ENCODE assay signal across 21 cellular contexts in the genomic region with DNA sequence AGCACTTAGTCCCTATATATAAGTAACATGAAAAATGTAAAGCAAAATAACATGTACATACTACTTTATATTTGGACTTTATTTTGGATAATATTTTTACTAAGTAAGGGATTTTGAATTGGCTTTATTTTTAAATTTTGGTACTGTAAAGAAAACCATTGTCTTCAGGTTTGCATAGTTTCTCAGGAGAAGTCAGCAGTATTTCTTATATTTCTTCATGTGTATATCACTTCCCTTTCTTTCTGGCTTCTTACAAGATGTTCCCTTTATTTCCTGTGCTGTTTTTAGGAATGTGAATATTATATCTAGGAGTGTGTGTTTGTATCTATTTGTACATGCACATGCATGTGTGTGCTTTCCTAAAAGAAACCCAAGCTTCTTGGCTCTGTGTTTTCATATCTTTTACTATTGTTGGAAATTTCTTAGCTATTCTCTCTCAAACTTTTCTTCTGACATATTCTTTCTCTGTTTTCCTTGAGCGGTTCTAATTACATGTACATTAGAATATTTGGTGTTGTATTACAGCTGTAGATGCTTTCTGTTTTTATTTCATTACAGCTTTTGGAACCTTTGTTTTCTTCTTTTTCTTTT.
DNase-seq lines count a peak whose midpoint lies in the region; ATAC-seq, FAIRE-seq and TF ChIP-seq lines count a peak whose summit lies in the region.
"Had no signal": no experiment of that assay in that cellular context is flagged by ENCODE, and none has a peak within 500 bp of the region (broad histone marks: within the 10 kb centered on the region; RNA-seq: fewer than 3 reads in every experiment).

No MANE protein-coding gene starts in this region.

- H4K20me1 ChIP-seq in K562 (replicated peaks; ENCODE audit: control insufficient read depth, insufficient read depth, low read length), result no peaks in the 10 kb centered on the region

- WGBS in K562 (ENCODE audit: insufficient coverage, low coverage, missing lambda C conversion rate), result 0% methylated on average over 1 of the region's 1 CpG

- no peak for TF ChIP-seq EP300 in K562 (IDR thresholded peaks at IDR 0.05; ENCODE audit: low read length)

- H3K27ac ChIP-seq in HEK293 (ENCODE audit: extremely low read depth, low read depth, low read length) (no peak overlapping the region), K562 (ENCODE audit: extremely low read depth, low read depth, low read length) (no peak overlapping the region), dorsolateral prefrontal cortex (no peak overlapping the region)
- H3K27ac ChIP-seq: hepatocyte, HL-60, parathyroid adenoma had no signal

- no peak for ATAC-seq in K562
- ATAC-seq in HG03139 (IDR thresholded peaks at IDR 0.05; ENCODE audit: unreplicated experiment), result no peak
- ATAC-seq in GM18517 (IDR thresholded peaks at IDR 0.05; ENCODE audit: unreplicated experiment), result no peak
- no peak for ATAC-seq in GM21717 (IDR thresholded peaks at IDR 0.05; ENCODE audit: unreplicated experiment)
- ATAC-seq: naive thymus-derived CD4-positive, alpha-beta T cell; T-helper 17 cell had no signal

- no peak for TF ChIP-seq POLR2A in K562 (conservative IDR thresholded peaks at IDR 0.05)

- H3K27me3 ChIP-seq in K562 (ENCODE audit: control insufficient read depth in 2 of 2, insufficient read depth in 2 of 2, low read length in 2 of 2) (no peaks in the 10 kb centered on the region), dorsolateral prefrontal cortex (no peaks in the 10 kb centered on the region)
- H3K27me3 ChIP-seq: hepatocyte had no signal

- H3K36me3 ChIP-seq in HEK293 (ENCODE audit: control insufficient read depth in 2 of 2, insufficient read depth in 1 of 2, low read length in 2 of 2) (no peaks in the 10 kb centered on the region), K562 (ENCODE audit: control insufficient read depth, insufficient read depth, low read length) (no peaks in the 10 kb centered on the region)

- no peak for TF ChIP-seq RAD21 in K562 (CRISPR knock-in tag; conservative IDR thresholded peaks at IDR 0.05 in 1 of 2, IDR thresholded peaks at IDR 0.05 in 1 of 2)

- peak; percentile 42 for DNase-seq in ACHN
- DNase-seq in OCI-M1 (lab: John Stamatoyannopoulos, UW), result peak; percentile 51
- DNase-seq in K562 (ENCODE audit: extremely low read depth in 1 of 4, low spot score in 3 of 4), result no peak
- DNase-seq in dorsolateral prefrontal cortex, result no peak
- DNase-seq: central memory CD4-positive, alpha-beta T cell; effector memory CD4-positive, alpha-beta T cell; kidney; naive thymus-derived CD4-positive, alpha-beta T cell; NCI-H146; NCI-H345; SHP77; stimulated activated CD4-positive, alpha-beta T cell treated with anti-CD3 and anti-CD28 coated beads, Interleukin-2, amount 100 ng/mL, for 24 hours; T-helper 17 cell had no signal

- no peak overlapping the region for H3K4me2 ChIP-seq in K562 (ENCODE audit: insufficient read depth, low read length)
- H3K4me2 ChIP-seq: hepatocyte had no signal

- in situ Hi-C loops in ACHN (cut with HindIII; ENCODE audit: low pct_ligation_motif_present, low pct_unique_long_range_greater_than_20kb, low sequenced_read_pairs), result no loop called here
- in situ Hi-C loops in K562 (cut with MboI), result no loop called here

- no peak for TF ChIP-seq CTCF in HEK293 (tag by site-specific recombination; IDR thresholded peaks at IDR 0.05)
- no peak for TF ChIP-seq CTCF in K562 (IDR thresholded peaks at IDR 0.05 in 2 of 3, conservative IDR thresholded peaks at IDR 0.05 in 1 of 3; ENCODE audit: insufficient read depth in 2 of 3, low read depth in 1 of 3, low read length in 3 of 3)
- no peak for TF ChIP-seq CTCF in dorsolateral prefrontal cortex (IDR thresholded peaks at IDR 0.05 in 54 of 56, conservative IDR thresholded peaks at IDR 0.05 in 2 of 56; ENCODE audit: low read depth in 1 of 56, partially characterized antibody in 56 of 56)

- POLR2A ChIA-PET in HEK293 (lab: Yijun Ruan, JAX) (no interaction called here), K562 (lab: Yijun Ruan, JAX) (no interaction called here)

- H3K4me3 ChIP-seq in HEK293 (ENCODE audit: low read depth, low read length) (no peak overlapping the region), K562 (no peak overlapping the region), dorsolateral prefrontal cortex (no peak overlapping the region)
- H3K4me3 ChIP-seq: hepatocyte had no signal

- H3K4me1 ChIP-seq in HEK293 (ENCODE audit: control insufficient read depth, insufficient read depth, low read length) (no peaks in the 10 kb centered on the region), K562 (replicated peaks in 1 of 2; ENCODE audit: control insufficient read depth in 2 of 2, insufficient read depth in 2 of 2, low read length in 2 of 2) (no peaks in the 10 kb centered on the region; a peak in 1 of 5 replicates)
- H3K4me1 ChIP-seq: parathyroid adenoma had no signal

- no peaks in the 10 kb centered on the region for H3K9me1 ChIP-seq in K562 (ENCODE audit: control insufficient read depth, insufficient read depth, low read length)

- H3K79me2 ChIP-seq in K562 (ENCODE audit: control insufficient read depth, insufficient read depth, low read length), result no peaks in the 10 kb centered on the region
- H3K79me2 ChIP-seq: hepatocyte, parathyroid adenoma had no signal

- BruUV-seq in K562 (replicated peaks; lab: Mats Ljungman, UMichigan), result no TSS peak

- no peak overlapping the region for H2AFZ ChIP-seq in K562 (ENCODE audit: low read depth, low read length)
- H2AFZ ChIP-seq: hepatocyte, parathyroid adenoma had no signal

- H3K9me3 ChIP-seq in HEK293 (ENCODE audit: control insufficient read depth, insufficient read depth, low read depth, low read length), result no peaks in the 10 kb centered on the region; the same call in 1 of the 2 replicates
- peaks cover 3% of the 10 kb centered on the region; the same call in 1 of the 2 replicates for H3K9me3 ChIP-seq in K562 (replicated peaks; ENCODE audit: control insufficient read depth, insufficient read depth, low read depth, low read length)

- no peak overlapping the region for H3K9ac ChIP-seq in K562 (ENCODE audit: insufficient read depth in 1 of 2, low read depth in 2 of 2, low read length in 2 of 2)
- H3K9ac ChIP-seq: parathyroid adenoma had no signal

- no peak for FAIRE-seq in K562 (lab: Jason Lieb, UNC)
- FAIRE-seq: GM19239 had no signal

- CTCF ChIA-PET in HEK293 (lab: Yijun Ruan, JAX), result no interaction called here
- CTCF ChIA-PET in K562 (lab: Yijun Ruan, JAX; ENCODE audit: low intra/inter-chr PET ratio), result no interaction called here

- intact Hi-C loops in K562 (cut with micrococcal nuclease), result no loop called here
- intact Hi-C loops in dorsolateral prefrontal cortex (cut with DNase I), result no loop called here

TF ChIP-seq in HEK293, 187 proteins besides CTCF, POLR2A, EP300 and RAD21 (continues in another document):
- no peak for TF ChIP-seq ZNF654 (tag by site-specific recombination; IDR thresholded peaks at IDR 0.05; ENCODE audit: low read depth)
- TF ChIP-seq ZNF555 (tag by site-specific recombination; conservative IDR thresholded peaks at IDR 0.05), result no peak
- TF ChIP-seq ZNF202 (tag by site-specific recombination; IDR thresholded peaks at IDR 0.05; ENCODE audit: borderline replicate concordance), result no peak
- TF ChIP-seq ZFP37 (tag by site-specific recombination; IDR thresholded peaks at IDR 0.05), result no peak
- no peak for TF ChIP-seq SCRT1 (tag by site-specific recombination; IDR thresholded peaks at IDR 0.05; ENCODE audit: borderline replicate concordance)
- no peak for TF ChIP-seq MZF1 (tag by site-specific recombination; IDR thresholded peaks at IDR 0.05; ENCODE audit: borderline replicate concordance)
- no peak for TF ChIP-seq ZNF660 (tag by site-specific recombination; IDR thresholded peaks at IDR 0.05)
- TF ChIP-seq, protein P1, sequence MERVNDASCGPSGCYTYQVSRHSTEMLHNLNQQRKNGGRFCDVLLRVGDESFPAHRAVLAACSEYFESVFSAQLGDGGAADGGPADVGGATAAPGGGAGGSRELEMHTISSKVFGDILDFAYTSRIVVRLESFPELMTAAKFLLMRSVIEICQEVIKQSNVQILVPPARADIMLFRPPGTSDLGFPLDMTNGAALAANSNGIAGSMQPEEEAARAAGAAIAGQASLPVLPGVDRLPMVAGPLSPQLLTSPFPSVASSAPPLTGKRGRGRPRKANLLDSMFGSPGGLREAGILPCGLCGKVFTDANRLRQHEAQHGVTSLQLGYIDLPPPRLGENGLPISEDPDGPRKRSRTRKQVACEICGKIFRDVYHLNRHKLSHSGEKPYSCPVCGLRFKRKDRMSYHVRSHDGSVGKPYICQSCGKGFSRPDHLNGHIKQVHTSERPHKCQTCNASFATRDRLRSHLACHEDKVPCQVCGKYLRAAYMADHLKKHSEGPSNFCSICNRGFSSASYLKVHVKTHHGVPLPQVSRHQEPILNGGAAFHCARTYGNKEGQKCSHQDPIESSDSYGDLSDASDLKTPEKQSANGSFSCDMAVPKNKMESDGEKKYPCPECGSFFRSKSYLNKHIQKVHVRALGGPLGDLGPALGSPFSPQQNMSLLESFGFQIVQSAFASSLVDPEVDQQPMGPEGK (tag by site-specific recombination; IDR thresholded peaks at IDR 0.05), result no peak

TF ChIP-seq in K562, 482 proteins besides CTCF, POLR2A, EP300 and RAD21 (continues in another document):
- TF ChIP-seq ZNF41 (CRISPR knock-in tag; conservative IDR thresholded peaks at IDR 0.05) (no peak), TRIM28 (IDR thresholded peaks at IDR 0.05) (peak; percentile 59; the same call in 1 of the 2 replicates), BRD9 (IDR thresholded peaks at IDR 0.05; ENCODE audit: low read depth, partially characterized antibody) (no peak), ARID1B (IDR thresholded peaks at IDR 0.05) (no peak), SRSF1 (IDR thresholded peaks at IDR 0.05; ENCODE audit: low read depth, low read length) (no peak)
- TF ChIP-seq, protein P2, sequence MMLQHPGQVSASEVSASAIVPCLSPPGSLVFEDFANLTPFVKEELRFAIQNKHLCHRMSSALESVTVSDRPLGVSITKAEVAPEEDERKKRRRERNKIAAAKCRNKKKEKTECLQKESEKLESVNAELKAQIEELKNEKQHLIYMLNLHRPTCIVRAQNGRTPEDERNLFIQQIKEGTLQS (IDR thresholded peaks at IDR 0.05), result no peak
- TF ChIP-seq, protein P2 (CRISPR knock-in tag; conservative IDR thresholded peaks at IDR 0.05), result no peak

Comparison
In these comparisons a context has a peak if more than half of its experiments do, and no peak if none do; other contexts are left out.
1. DNase-seq: peak in ACHN (single experiment) and OCI-M1 (single experiment); none in K562 (0 of 4) and dorsolateral prefrontal cortex (0 of 10).